ENCODE assay signal across 8 cellular contexts in the genomic region with DNA sequence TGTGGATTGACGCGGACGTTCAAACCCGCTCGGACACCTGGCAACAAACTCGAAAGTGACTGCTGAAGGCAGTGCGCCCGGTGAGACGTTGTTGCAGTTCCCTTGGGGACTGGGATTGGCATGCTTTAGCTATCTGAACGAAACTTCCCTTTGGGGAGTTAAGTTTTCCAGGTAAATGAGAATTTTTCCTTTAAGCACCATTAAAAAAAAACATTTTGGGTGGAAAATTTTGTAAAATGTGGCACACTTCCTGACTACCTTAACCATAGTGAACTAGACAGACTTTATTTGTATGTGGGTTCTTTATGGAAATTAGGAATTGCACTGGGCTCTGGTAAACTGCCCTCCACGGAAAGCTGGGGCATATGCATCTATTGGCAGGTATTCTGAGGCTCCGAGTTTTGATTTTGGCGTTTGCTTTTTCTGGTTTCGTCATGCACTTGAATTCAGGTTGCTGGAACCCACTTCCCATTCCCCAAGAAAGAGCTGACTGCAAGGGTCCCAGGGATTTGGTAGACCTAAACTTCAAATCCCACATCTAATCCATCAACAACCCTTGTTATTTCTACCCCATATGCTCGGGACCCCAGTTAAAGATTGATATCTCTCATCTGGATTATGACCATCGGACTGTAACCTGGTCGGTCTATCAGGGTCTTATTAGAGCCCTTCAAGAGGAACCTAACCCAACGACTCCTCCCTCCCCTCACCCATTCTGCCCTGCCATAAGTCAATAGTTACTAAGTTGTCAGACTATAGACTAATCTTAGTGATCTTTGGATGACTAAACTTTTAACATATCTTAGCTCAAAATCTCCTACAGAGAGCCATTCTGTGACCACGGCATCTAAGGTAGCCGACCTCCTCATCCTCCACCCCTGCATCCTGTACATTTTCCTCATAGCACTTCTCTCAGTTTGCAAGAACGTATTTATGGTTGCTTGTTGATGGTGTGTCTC. TPM values are rescaled to one million over a fixed set of nuclear protein-coding genes. Genes with fewer than 3 reads are reported as not detected.
A peak's percentile ranks its signal among the peaks of the same experiment; 100 is the strongest.
DNase-seq lines count a peak whose midpoint lies in the region; FAIRE-seq and TF ChIP-seq lines count a peak whose summit lies in the region.

No MANE protein-coding gene starts in this region.

- no peaks in the 10 kb centered on the region for H3K27me3 ChIP-seq in GM06990 (replicated peaks; ENCODE audit: control insufficient read depth, insufficient read depth, low read length)
- H3K27me3 ChIP-seq in OCI-LY3 (ENCODE audit: low read depth, low read length) = no peaks in the 10 kb centered on the region

- FAIRE-seq in HTR-8/SVneo (lab: Jason Lieb, UNC) = no peak

- peaks cover 52% of the 10 kb centered on the region for H3K4me1 Mint-ChIP-seq in nephron progenitor cell

- H3K4me1 ChIP-seq in OCI-LY3 (ENCODE audit: low read length) = peaks cover 36% of the 10 kb centered on the region

- H3K4me3 Mint-ChIP-seq in nephron progenitor cell = peak overlapping the region; percentile 90

- H2AFZ ChIP-seq in OCI-LY3 (ENCODE audit: low read depth, low read length) = peak overlapping the region; percentile 88

- H3K27ac ChIP-seq in OCI-LY3 (ENCODE audit: low read length) = no peak overlapping the region

- peak overlapping the region; percentile 36 for H3K27ac Mint-ChIP-seq in nephron progenitor cell

- no peaks in the 10 kb centered on the region for H4K20me1 ChIP-seq in OCI-LY3 (ENCODE audit: insufficient read depth, low read length)

- peak overlapping the region; percentile 93 for H3K4me3 ChIP-seq in GM06990 (replicated peaks; ENCODE audit: low read depth, low read length)
- H3K4me3 ChIP-seq in OCI-LY3 (ENCODE audit: low read length) = peak overlapping the region; percentile 98

- H3K79me2 ChIP-seq in OCI-LY3 (ENCODE audit: low read length) = peaks cover 31% of the 10 kb centered on the region

- DNase-seq in GM06990 (ENCODE audit: extremely low read depth, insufficient read length) (no peak), dermis blood vessel endothelial cell (peak; percentile 9), nephron progenitor cell (no peak), HTR-8/SVneo (ENCODE audit: insufficient read length, low spot score) (no peak), NCI-H146 (lab: John Stamatoyannopoulos, UW) (no peak), epidermal melanocyte (ENCODE audit: insufficient read length, low spot score) (no peak), KG1 (lab: John Stamatoyannopoulos, UW) (no peak)

- H3K36me3 ChIP-seq in GM06990 (ENCODE audit: control insufficient read depth, insufficient read depth, low read length) (peaks cover under 1% of the 10 kb centered on the region; the same call in 1 of the 2 replicates), OCI-LY3 (replicated peaks; ENCODE audit: low read depth, low read length) (peaks cover 10% of the 10 kb centered on the region)

- H3K27me3 Mint-ChIP-seq in nephron progenitor cell (ENCODE audit: low read depth, poor library complexity) = peaks cover 21% of the 10 kb centered on the region

- no peaks in the 10 kb centered on the region for H3K9me3 Mint-ChIP-seq in nephron progenitor cell

- peak overlapping the region; percentile 96 for H3K4me2 ChIP-seq in OCI-LY3 (ENCODE audit: low read length)

- H3K9me3 ChIP-seq in OCI-LY3 (ENCODE audit: insufficient read depth, low read length) = no peaks in the 10 kb centered on the region

- H3K36me3 Mint-ChIP-seq in nephron progenitor cell (ENCODE audit: low read depth) = peaks cover 24% of the 10 kb centered on the region

- peak overlapping the region; percentile 88 for H3K9ac ChIP-seq in OCI-LY3 (ENCODE audit: low read length)

- TF ChIP-seq CTCF in GM06990 (IDR thresholded peaks at IDR 0.05; ENCODE audit: insufficient read depth, low read length, poor library complexity, severe bottlenecking) (no peak), OCI-LY3 (IDR thresholded peaks at IDR 0.05; ENCODE audit: low read depth, low read length) (no peak), nephron progenitor cell (IDR thresholded peaks at IDR 0.05) (no peak)

RNA-seq across cellular contexts. Expression of a gene that starts 0.8 kb away (rescaled TPM):
- total RNA-seq in dermis blood vessel endothelial cell = 68.1 and 80.2 TPM in 2 replicates

RNA-seq across cellular contexts. Expression of a gene that starts 4.5 kb away (rescaled TPM):
- 0.70 and 0.85 TPM in 2 replicates for total RNA-seq in dermis blood vessel endothelial cell
